1 cellular context compared by ENCODE assay signal in the genomic region with DNA sequence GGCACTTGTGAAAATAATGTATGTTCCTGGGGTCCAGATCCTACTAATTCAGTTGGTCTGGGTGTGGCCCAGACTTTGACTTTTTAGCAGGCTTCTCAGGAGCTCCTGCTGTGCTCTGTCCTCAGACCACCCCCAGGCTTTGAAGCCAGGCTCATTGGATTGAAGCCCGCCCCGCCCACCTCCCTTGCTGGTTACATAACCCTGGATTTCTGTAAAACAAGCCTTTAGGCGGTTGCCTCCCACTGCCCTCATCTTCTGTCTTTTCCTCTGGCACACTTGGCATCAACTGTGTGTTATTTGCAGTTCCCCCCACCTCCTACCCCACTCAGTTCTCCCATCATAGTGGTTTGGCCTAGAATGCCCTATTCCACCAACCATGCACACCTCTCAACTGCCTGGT.
TF ChIP-seq lines count a peak whose summit lies in the region.

No MANE protein-coding gene starts in this region.

TF ChIP-seq in K562, 482 proteins besides CTCF, POLR2A, EP300 and RAD21:
- TF ChIP-seq SP1 (CRISPR knock-in tag; IDR thresholded peaks at IDR 0.05) (no peak), SUPT5H (IDR thresholded peaks at IDR 0.05) (peak; percentile 37; the same call in 1 of the 2 replicates)
